ENCODE assay signal across 1 cellular context in the genomic region with DNA sequence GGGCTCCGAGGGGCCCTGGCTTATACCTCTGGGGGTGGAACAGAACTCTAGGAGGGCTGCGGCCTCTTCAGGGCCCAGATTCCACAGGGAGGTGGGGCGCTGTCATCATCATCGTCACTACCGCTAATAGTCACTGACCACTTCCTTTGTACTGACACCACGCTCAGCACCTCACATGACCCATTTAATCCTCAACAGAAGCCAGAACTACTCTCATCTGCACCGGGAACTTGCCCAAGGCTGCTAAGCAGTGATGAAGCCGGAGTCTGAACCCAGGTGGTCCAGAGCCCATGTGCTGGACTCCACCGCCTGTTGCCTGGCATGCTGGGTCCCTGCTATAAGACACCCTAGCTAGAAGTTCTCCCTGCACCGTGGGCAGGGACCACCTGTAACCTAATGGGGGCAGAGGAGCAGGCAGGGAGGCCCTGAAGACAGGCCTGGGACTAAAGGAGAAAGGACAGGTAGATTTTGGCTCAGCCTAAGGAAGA.
TF ChIP-seq lines count a peak whose summit lies in the region.

No MANE protein-coding gene starts in this region.

TF ChIP-seq in HCT116, 20 proteins besides CTCF, POLR2A, EP300 and RAD21 (continued from another document):
- TF ChIP-seq, protein P1, sequence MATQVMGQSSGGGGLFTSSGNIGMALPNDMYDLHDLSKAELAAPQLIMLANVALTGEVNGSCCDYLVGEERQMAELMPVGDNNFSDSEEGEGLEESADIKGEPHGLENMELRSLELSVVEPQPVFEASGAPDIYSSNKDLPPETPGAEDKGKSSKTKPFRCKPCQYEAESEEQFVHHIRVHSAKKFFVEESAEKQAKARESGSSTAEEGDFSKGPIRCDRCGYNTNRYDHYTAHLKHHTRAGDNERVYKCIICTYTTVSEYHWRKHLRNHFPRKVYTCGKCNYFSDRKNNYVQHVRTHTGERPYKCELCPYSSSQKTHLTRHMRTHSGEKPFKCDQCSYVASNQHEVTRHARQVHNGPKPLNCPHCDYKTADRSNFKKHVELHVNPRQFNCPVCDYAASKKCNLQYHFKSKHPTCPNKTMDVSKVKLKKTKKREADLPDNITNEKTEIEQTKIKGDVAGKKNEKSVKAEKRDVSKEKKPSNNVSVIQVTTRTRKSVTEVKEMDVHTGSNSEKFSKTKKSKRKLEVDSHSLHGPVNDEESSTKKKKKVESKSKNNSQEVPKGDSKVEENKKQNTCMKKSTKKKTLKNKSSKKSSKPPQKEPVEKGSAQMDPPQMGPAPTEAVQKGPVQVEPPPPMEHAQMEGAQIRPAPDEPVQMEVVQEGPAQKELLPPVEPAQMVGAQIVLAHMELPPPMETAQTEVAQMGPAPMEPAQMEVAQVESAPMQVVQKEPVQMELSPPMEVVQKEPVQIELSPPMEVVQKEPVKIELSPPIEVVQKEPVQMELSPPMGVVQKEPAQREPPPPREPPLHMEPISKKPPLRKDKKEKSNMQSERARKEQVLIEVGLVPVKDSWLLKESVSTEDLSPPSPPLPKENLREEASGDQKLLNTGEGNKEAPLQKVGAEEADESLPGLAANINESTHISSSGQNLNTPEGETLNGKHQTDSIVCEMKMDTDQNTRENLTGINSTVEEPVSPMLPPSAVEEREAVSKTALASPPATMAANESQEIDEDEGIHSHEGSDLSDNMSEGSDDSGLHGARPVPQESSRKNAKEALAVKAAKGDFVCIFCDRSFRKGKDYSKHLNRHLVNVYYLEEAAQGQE (IDR thresholded peaks at IDR 0.05; ENCODE audit: low read depth) = no peak
- no peak for TF ChIP-seq ELF1 (IDR thresholded peaks at IDR 0.05; ENCODE audit: borderline replicate concordance, low read depth)
